Comparison of ENCODE assay signal across 1 cellular context in the genomic region with DNA sequence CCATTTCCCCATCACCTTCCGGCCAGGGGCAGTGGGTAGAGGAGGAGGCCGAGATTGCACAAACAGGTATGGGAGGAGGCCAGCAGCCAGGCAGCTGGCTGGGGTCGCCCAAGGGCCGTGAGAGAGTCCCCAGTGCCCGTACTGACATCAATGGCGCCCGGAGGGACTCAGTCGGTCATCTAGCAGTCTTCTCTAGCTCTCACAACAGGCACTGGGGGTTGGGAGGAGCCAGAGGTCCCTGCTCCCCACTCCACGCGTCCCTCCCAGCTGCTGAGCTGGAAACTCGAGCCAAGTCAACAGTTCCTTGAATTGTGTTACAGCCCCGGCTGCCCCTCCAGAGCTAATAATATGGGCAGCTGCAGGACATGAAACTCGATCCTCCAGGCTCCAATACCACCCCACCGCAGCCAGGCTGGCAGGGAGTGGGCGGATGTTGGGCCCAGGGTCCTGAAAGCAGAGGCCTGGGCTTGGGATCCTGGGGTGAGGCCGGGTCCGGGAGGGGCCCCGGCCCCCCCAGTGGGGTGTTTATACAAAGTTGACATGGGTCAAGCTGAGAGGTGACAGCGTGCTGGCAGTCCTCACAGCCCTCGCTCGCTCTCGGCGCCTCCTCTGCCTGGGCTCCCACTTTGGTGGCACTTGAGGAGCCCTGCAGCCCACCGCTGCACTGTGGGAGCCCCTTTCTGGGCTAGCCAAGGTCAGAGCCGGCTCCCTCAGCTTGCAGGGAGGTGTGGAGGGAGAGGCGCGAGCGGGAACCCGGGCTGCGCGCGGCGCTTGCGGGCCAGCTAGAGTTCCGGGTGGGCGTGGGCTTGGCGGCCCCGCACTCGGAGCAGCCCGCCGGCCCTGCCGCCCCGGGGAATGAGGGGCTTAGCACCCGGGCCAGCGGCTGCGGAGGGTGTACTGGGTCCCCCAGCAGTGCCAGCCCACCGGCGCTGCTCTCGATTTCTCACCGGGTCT.
A peak's percentile ranks its signal among the peaks of the same experiment; 100 is the strongest.
TF ChIP-seq lines count a peak whose summit lies in the region.

No MANE protein-coding gene starts in this region.

TF ChIP-seq in IMR-90, 13 proteins besides CTCF, POLR2A, EP300 and RAD21:
- TF ChIP-seq MAZ (IDR thresholded peaks at IDR 0.05; ENCODE audit: borderline replicate concordance, low read depth, low read length): peak; percentile 49; the same call in 1 of the 2 replicates
- TF ChIP-seq CEBPB (IDR thresholded peaks at IDR 0.05; ENCODE audit: low read depth, low read length): 0 out of 2 replicates have a peak, but pooled peaks have one; percentile 0
